In the genomic region with DNA sequence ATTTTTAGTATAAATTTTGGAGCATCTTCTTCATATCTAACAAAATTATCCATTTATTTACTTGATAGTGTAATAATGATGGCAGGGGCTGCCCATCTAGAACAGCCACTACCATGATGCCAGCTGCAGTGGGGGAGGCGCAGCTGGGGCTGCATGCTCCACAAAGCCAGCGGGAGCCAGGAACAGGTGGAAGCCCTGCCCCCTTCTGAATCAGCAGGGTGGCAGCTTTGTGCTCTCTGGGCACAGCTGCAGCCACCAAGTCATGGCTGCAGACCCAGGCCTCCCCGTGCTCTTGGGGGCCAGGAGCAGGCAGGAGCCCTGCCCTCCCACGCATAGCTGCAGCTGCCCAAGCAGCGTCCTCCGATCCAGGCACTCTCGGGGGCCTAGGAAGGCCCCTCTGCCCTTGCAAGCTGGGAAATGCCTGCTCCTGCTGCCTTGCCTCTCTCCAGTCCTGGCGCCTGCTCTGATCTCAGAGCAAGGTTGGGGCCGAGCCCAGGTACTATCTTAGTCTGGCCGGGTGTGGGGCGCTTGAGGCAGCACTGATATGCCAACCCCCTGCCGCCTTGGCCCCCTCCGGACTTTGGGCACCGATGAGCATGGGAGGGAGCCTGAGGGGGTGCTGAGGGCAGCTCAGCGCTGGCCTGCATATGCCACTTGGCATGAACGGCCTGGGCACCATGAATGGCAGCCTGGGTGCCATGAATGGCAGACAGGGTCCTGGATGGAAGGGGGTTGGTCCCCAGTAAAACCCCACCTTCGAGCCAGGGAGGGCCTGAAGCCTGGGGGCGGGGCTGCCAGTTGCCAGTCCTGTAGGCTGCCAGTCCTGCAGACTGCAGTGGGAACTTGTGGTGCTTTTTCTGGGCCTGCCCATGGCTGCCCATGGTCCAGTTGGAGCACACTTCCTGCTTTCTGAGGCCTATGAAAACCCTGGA, we compare ENCODE assay signal across 26 cellular contexts.
DNase-seq lines count a peak whose midpoint lies in the region; ATAC-seq, FAIRE-seq and TF ChIP-seq lines count a peak whose summit lies in the region.
"Had no signal": no experiment of that assay in that cellular context is flagged by ENCODE, and none has a peak within 500 bp of the region (broad histone marks: within the 10 kb centered on the region; RNA-seq: fewer than 3 reads in every experiment).

No MANE protein-coding gene starts in this region.

- H3K9me3 ChIP-seq in HEK293 (ENCODE audit: control insufficient read depth, insufficient read depth, low read depth, low read length) = no peaks in the 10 kb centered on the region
- H3K9me3 ChIP-seq in kidney (ENCODE audit: control insufficient read depth in 1 of 2, low read length in 2 of 2) = no peaks in the 10 kb centered on the region
- H3K9me3 ChIP-seq in adrenal gland (replicated peaks in 1 of 3) = no peaks in the 10 kb centered on the region
- H3K9me3 ChIP-seq: gastroesophageal sphincter, prostate gland, transverse colon had no signal

- ATAC-seq in stimulated activated memory B cell treated with anti-CD40 and anti-IgM and Interleukin-4, amounts not matched to agents 10 μg/mL and 1 μg/mL and 100 μg/mL, for 72 hours = peak; percentile 34
- no peak for ATAC-seq in activated CD4-positive, CD25-positive, alpha-beta regulatory T cell treated with anti-CD3 and anti-CD28 coated beads, Interleukin-2, amount 50 U/mL, for 24 hours
- ATAC-seq: gastroesophageal sphincter, left lobe of liver had no signal

- WGBS in adrenal gland, 4 donors = 70 to 80% (median 75%) methylated on average over 3 to 18 of the region's 18 CpGs

- FAIRE-seq in kidney (lab: Jason Lieb, UNC) = no peak
- FAIRE-seq: RCC 7860 had no signal

- no peak overlapping the region for H3K4me3 Mint-ChIP-seq in stimulated activated memory B cell treated with anti-CD40 and anti-IgM and Interleukin-4, amounts not matched to agents 10 μg/mL and 1 μg/mL and 100 μg/mL, for 72 hours
- H3K4me3 Mint-ChIP-seq: activated CD4-positive, alpha-beta T cell treated with anti-CD3 and anti-CD28 coated beads, Interleukin-2, amount 10 ng/mL, durations not matched to agents 24 days and 14 days; activated naive CD4-positive, alpha-beta T cell treated with anti-CD3 and anti-CD28 coated beads, Interleukin-2, amount 50 U/mL, for 24 hours had no signal

- H3K4me1 Mint-ChIP-seq in stimulated activated memory B cell treated with anti-CD40 and anti-IgM and Interleukin-4, amounts not matched to agents 10 μg/mL and 1 μg/mL and 100 μg/mL, for 72 hours = no peaks in the 10 kb centered on the region
- H3K4me1 Mint-ChIP-seq: activated CD4-positive, alpha-beta T cell treated with anti-CD3 and anti-CD28 coated beads, Interleukin-2, amount 10 ng/mL, durations not matched to agents 24 days and 14 days; activated naive CD4-positive, alpha-beta T cell treated with anti-CD3 and anti-CD28 coated beads, Interleukin-2, amount 50 U/mL, for 24 hours had no signal

- H3K27me3 ChIP-seq in adrenal gland = no peaks in the 10 kb centered on the region
- H3K27me3 ChIP-seq: breast epithelium, gastroesophageal sphincter, transverse colon had no signal

- no peaks in the 10 kb centered on the region for H3K9me3 Mint-ChIP-seq in stimulated activated memory B cell treated with anti-CD40 and anti-IgM and Interleukin-4, amounts not matched to agents 10 μg/mL and 1 μg/mL and 100 μg/mL, for 72 hours
- H3K9me3 Mint-ChIP-seq: activated CD4-positive, alpha-beta T cell treated with anti-CD3 and anti-CD28 coated beads, Interleukin-2, amount 10 ng/mL, durations not matched to agents 24 days and 14 days; activated naive CD4-positive, alpha-beta T cell treated with anti-CD3 and anti-CD28 coated beads, Interleukin-2, amount 50 U/mL, for 24 hours had no signal

- no peaks in the 10 kb centered on the region for H3K27me3 Mint-ChIP-seq in stimulated activated memory B cell treated with anti-CD40 and anti-IgM and Interleukin-4, amounts not matched to agents 10 μg/mL and 1 μg/mL and 100 μg/mL, for 72 hours
- H3K27me3 Mint-ChIP-seq: activated CD4-positive, alpha-beta T cell treated with anti-CD3 and anti-CD28 coated beads, Interleukin-2, amount 10 ng/mL, durations not matched to agents 24 days and 14 days; activated naive CD4-positive, alpha-beta T cell treated with anti-CD3 and anti-CD28 coated beads, Interleukin-2, amount 50 U/mL, for 24 hours had no signal

- CTCF ChIA-PET in HEK293 (lab: Yijun Ruan, JAX) = no interaction called here

- TF ChIP-seq POLR2A in adrenal gland (IDR thresholded peaks at IDR 0.05) = no peak

- H3K4me1 ChIP-seq in HEK293 (ENCODE audit: control insufficient read depth, insufficient read depth, low read length) = no peaks in the 10 kb centered on the region
- no peaks in the 10 kb centered on the region for H3K4me1 ChIP-seq in kidney (ENCODE audit: control insufficient read depth in 1 of 2, insufficient read depth in 1 of 2, low read depth in 1 of 2, low read length in 2 of 2)
- H3K4me1 ChIP-seq in adrenal gland (replicated peaks in 1 of 2) = no peaks in the 10 kb centered on the region
- H3K4me1 ChIP-seq: breast epithelium, gastroesophageal sphincter, prostate gland, transverse colon had no signal

- POLR2A ChIA-PET in HEK293 (lab: Yijun Ruan, JAX) = no interaction called here

- H3K36me3 ChIP-seq in HEK293 (ENCODE audit: control insufficient read depth in 2 of 2, insufficient read depth in 1 of 2, low read length in 2 of 2) (no peaks in the 10 kb centered on the region), kidney (ENCODE audit: control insufficient read depth in 1 of 2, insufficient read depth in 2 of 2, low read length in 2 of 2) (no peaks in the 10 kb centered on the region), adrenal gland (replicated peaks in 1 of 2) (no peaks in the 10 kb centered on the region)
- H3K36me3 ChIP-seq: breast epithelium, gastroesophageal sphincter, prostate gland, transverse colon had no signal

- DNase-seq in NCI-H69 (lab: John Stamatoyannopoulos, UW) (peak; percentile 65), kidney (peak; percentile 62), adrenal gland (no peak), DMS114 treated with DMSO at 0.1 percent for 48 hours (lab: John Stamatoyannopoulos, UW; ENCODE audit: unreplicated experiment) (no peak)
- DNase-seq: activated CD4-positive, alpha-beta T cell treated with anti-CD3 and anti-CD28 coated beads, Interleukin-2, amount 10 ng/mL, durations not matched to agents 24 days and 14 days; activated CD8-positive, alpha-beta memory T cell treated with anti-CD3 and anti-CD28 coated beads for 24 hours; C1 segment of cervical spinal cord; DMS79 treated with DMSO at 0.1 percent for 48 hours; GDM1; hippocampal formation; mesenchymal stem cell; NCI-H187; NCI-H526; stimulated activated CD4-positive, alpha-beta T cell treated with anti-CD3 and anti-CD28 coated beads, Interleukin-4, amount 100 ng/mL, for 24 hours; T1000; transverse colon had no signal

- H3K27ac ChIP-seq in HEK293 (ENCODE audit: extremely low read depth, low read depth, low read length) = no peak overlapping the region
- no peak overlapping the region for H3K27ac ChIP-seq in kidney (ENCODE audit: low read depth in 2 of 2, low read length in 2 of 2)
- H3K27ac ChIP-seq in adrenal gland = no peak overlapping the region
- H3K27ac ChIP-seq: breast epithelium, gastroesophageal sphincter, prostate gland, transverse colon, VCaP had no signal

- TF ChIP-seq CTCF in HEK293 (tag by site-specific recombination; IDR thresholded peaks at IDR 0.05) = no peak
- TF ChIP-seq CTCF in kidney (IDR thresholded peaks at IDR 0.05; ENCODE audit: borderline replicate concordance, extremely low read depth, insufficient read depth) = no peak
- TF ChIP-seq CTCF in adrenal gland (IDR thresholded peaks at IDR 0.05) = no peak

- H3K36me3 Mint-ChIP-seq in stimulated activated memory B cell treated with anti-CD40 and anti-IgM and Interleukin-4, amounts not matched to agents 10 μg/mL and 1 μg/mL and 100 μg/mL, for 72 hours = no peaks in the 10 kb centered on the region
- H3K36me3 Mint-ChIP-seq: activated naive CD4-positive, alpha-beta T cell treated with anti-CD3 and anti-CD28 coated beads, Interleukin-2, amount 50 U/mL, for 24 hours had no signal

- no peak overlapping the region for H3K9ac ChIP-seq in kidney (ENCODE audit: low read length in 2 of 2)

- H3K27ac Mint-ChIP-seq in stimulated activated memory B cell treated with anti-CD40 and anti-IgM and Interleukin-4, amounts not matched to agents 10 μg/mL and 1 μg/mL and 100 μg/mL, for 72 hours = no peak overlapping the region
- H3K27ac Mint-ChIP-seq: activated CD4-positive, alpha-beta T cell treated with anti-CD3 and anti-CD28 coated beads, Interleukin-2, amount 10 ng/mL, durations not matched to agents 24 days and 14 days; activated naive CD4-positive, alpha-beta T cell treated with anti-CD3 and anti-CD28 coated beads, Interleukin-2, amount 50 U/mL, for 24 hours had no signal

- intact Hi-C loops in kidney (cut with DNase I) = no loop called here
- intact Hi-C loops in adrenal gland (cut with DNase I) = no loop called here

- H3K4me3 ChIP-seq in HEK293 (ENCODE audit: low read depth, low read length) (no peak overlapping the region), kidney (ENCODE audit: low read length in 2 of 2) (no peak overlapping the region), adrenal gland (no peak overlapping the region)
- H3K4me3 ChIP-seq: breast epithelium, gastroesophageal sphincter, prostate gland, transverse colon had no signal

TF ChIP-seq in HEK293, 187 proteins besides CTCF, POLR2A, EP300 and RAD21:
- peak; percentile 21; the same call in 1 of the 2 replicates for TF ChIP-seq ZNF335 (tag by site-specific recombination; conservative IDR thresholded peaks at IDR 0.05)
- no peak for TF ChIP-seq ZIC2 (tag by site-specific recombination; IDR thresholded peaks at IDR 0.05)
- TF ChIP-seq ZNF350 (tag by site-specific recombination; IDR thresholded peaks at IDR 0.05) = no peak
- TF ChIP-seq KLF9 (tag by site-specific recombination; IDR thresholded peaks at IDR 0.05; ENCODE audit: low read depth) = no peak
- TF ChIP-seq ZFP41 (tag by site-specific recombination; IDR thresholded peaks at IDR 0.05; ENCODE audit: borderline replicate concordance) = no peak
- TF ChIP-seq FEZF1 (tag by site-specific recombination; IDR thresholded peaks at IDR 0.05) = no peak
- TF ChIP-seq HOXD13 (CRISPR knock-in tag; IDR thresholded peaks at IDR 0.05; ENCODE audit: borderline replicate concordance) = no peak

Comparison
In these comparisons a context has a peak if more than half of its experiments do, and no peak if none do; other contexts are left out.
1. DNase-seq: peak in NCI-H69 (single experiment) and kidney (single experiment); none in adrenal gland (0 of 7) and DMS114 treated with DMSO at 0.1 percent for 48 hours (single experiment).